In genomic region chr9:92133949-92134604, GRCh38 we compare ENCODE assay signal across 8 cellular contexts. TPM values are rescaled to one million over a fixed set of nuclear protein-coding genes. Genes with fewer than 3 reads are reported as not detected.
DNase-seq lines count a peak whose midpoint lies in the region; ATAC-seq and TF ChIP-seq lines count a peak whose summit lies in the region.

No MANE protein-coding gene starts in this region.

- no peak overlapping the region for H3K9ac ChIP-seq in SU-DHL-6 (ENCODE audit: low read length)

- H3K9me3 Mint-ChIP-seq in activated naive CD8-positive, alpha-beta T cell treated with anti-CD3 and anti-CD28 coated beads for 36 hours = peaks cover 4% of the 10 kb centered on the region

- TF ChIP-seq CTCF in SU-DHL-6 (IDR thresholded peaks at IDR 0.05; ENCODE audit: insufficient read depth, low read length, poor library complexity, severe bottlenecking) (peak; percentile 96), heart left ventricle (IDR thresholded peaks at IDR 0.05) (peak; percentile 87 to 98 (median 93)), prostate gland (IDR thresholded peaks at IDR 0.05) (peak; percentile 60 to 77 (median 75)), vagina (IDR thresholded peaks at IDR 0.05) (peak; percentile 62 to 79 (median 76))

- WGBS in heart left ventricle, 4 donors = 9 to 16% (median 14%) methylated on average over 13 to 19 of the region's 19 CpGs
- 10% methylated on average over 18 of the region's 19 CpGs for WGBS in prostate gland

- intact Hi-C loops in heart left ventricle (cut with DNase I) = loop anchor here in 7 of 10 donors (2.0 to 10.0 kb wide), 7 partner anchors 101 to 501 kb away; partner anchors contain the start of gene IARS1 (in 3 of the 7)
- intact Hi-C loops in prostate gland (cut with DNase I) = no loop called here
- intact Hi-C loops in vagina (cut with DNase I) = loop anchor here (10.0 kb wide), 1 partner anchor 161 kb away; the partner anchor contains the start of gene IARS1

- peak; percentile 41 to 79 (median 74) for ATAC-seq in heart left ventricle

- no peak overlapping the region for H3K4me3 ChIP-seq in SU-DHL-6 (ENCODE audit: insufficient read depth, low read length, poor library complexity, severe bottlenecking)
- H3K4me3 ChIP-seq in heart left ventricle = peak overlapping the region in 5 of 12 donors; percentile 4 to 18 (median 13)
- no peak overlapping the region for H3K4me3 ChIP-seq in prostate gland
- peak overlapping the region in 1 of 2 donors; percentile 30 for H3K4me3 ChIP-seq in vagina

- H3K36me3 Mint-ChIP-seq in activated naive CD8-positive, alpha-beta T cell treated with anti-CD3 and anti-CD28 coated beads for 36 hours = no peaks in the 10 kb centered on the region

- H3K79me2 ChIP-seq in SU-DHL-6 (ENCODE audit: insufficient read depth, low read length) = no peaks in the 10 kb centered on the region

- peak overlapping the region; percentile 76 for H2AFZ ChIP-seq in SU-DHL-6 (ENCODE audit: low read depth, low read length, severe bottlenecking)

- H3K27me3 ChIP-seq in SU-DHL-6 (ENCODE audit: low read length) (no peaks in the 10 kb centered on the region), heart left ventricle (peaks cover 0 to 10% (median 0%) of the 10 kb centered on the region in 9 donors), prostate gland (replicated peaks; ENCODE audit: insufficient read depth) (no peaks in the 10 kb centered on the region), vagina (no peaks in the 10 kb centered on the region)

- no peak overlapping the region for H3K27ac Mint-ChIP-seq in activated naive CD8-positive, alpha-beta T cell treated with anti-CD3 and anti-CD28 coated beads for 36 hours

- peaks cover 38% of the 10 kb centered on the region for H3K27me3 Mint-ChIP-seq in activated naive CD8-positive, alpha-beta T cell treated with anti-CD3 and anti-CD28 coated beads for 36 hours

- H3K9me3 ChIP-seq in SU-DHL-6 (ENCODE audit: insufficient read depth, low read length) (no peaks in the 10 kb centered on the region; the same call in 1 of the 2 replicates), heart left ventricle (no peaks in the 10 kb centered on the region), prostate gland (no peaks in the 10 kb centered on the region), vagina (no peaks in the 10 kb centered on the region)

- H3K4me3 Mint-ChIP-seq in activated naive CD8-positive, alpha-beta T cell treated with anti-CD3 and anti-CD28 coated beads for 36 hours = peak overlapping the region; percentile 38

- peaks cover 8% of the 10 kb centered on the region for H3K4me1 Mint-ChIP-seq in activated naive CD8-positive, alpha-beta T cell treated with anti-CD3 and anti-CD28 coated beads for 36 hours

- DNase-seq in DMS153 (lab: John Stamatoyannopoulos, UW) (peak; percentile 68), H4 (ENCODE audit: low spot score) (peak; percentile 75), NCI-H1048 (lab: John Stamatoyannopoulos, UW) (peak; percentile 51), heart left ventricle (peak; percentile 68 to 87 (median 78)), prostate gland (ENCODE audit: low spot score) (peak; percentile 63), vagina (ENCODE audit: extremely low spot score in 2 of 2) (peak in 1 of 2 donors; percentile 88)
- DNase-seq in activated naive CD8-positive, alpha-beta T cell treated with anti-CD3 and anti-CD28 coated beads for 36 hours = peak; percentile 73

- H3K4me1 ChIP-seq in heart left ventricle = peaks cover 0 to 11% (median 0%) of the 10 kb centered on the region in 12 donors
- no peaks in the 10 kb centered on the region for H3K4me1 ChIP-seq in prostate gland (replicated peaks)
- H3K4me1 ChIP-seq in vagina = peaks cover 12% of the 10 kb centered on the region

- no peaks in the 10 kb centered on the region for H3F3A ChIP-seq in SU-DHL-6 (ENCODE audit: insufficient read depth)

- H3K27ac ChIP-seq in SU-DHL-6 (ENCODE audit: low read depth, low read length) (no peak overlapping the region), heart left ventricle (no peak overlapping the region), prostate gland (no peak overlapping the region), vagina (peak overlapping the region; percentile 59)

- H4K20me1 ChIP-seq in SU-DHL-6 (ENCODE audit: low read depth, low read length) = no peaks in the 10 kb centered on the region

- H3K36me3 ChIP-seq in SU-DHL-6 (ENCODE audit: low read length) (no peaks in the 10 kb centered on the region), heart left ventricle (no peaks in the 10 kb centered on the region), prostate gland (no peaks in the 10 kb centered on the region), vagina (no peaks in the 10 kb centered on the region)

- no peaks in the 10 kb centered on the region for H3K9me2 ChIP-seq in SU-DHL-6 (replicated peaks; ENCODE audit: insufficient read depth, low read length)

- H3K4me2 ChIP-seq in SU-DHL-6 (ENCODE audit: low read depth, low read length, poor library complexity, severe bottlenecking) = no peak overlapping the region

- TF ChIP-seq POLR2A in heart left ventricle (IDR thresholded peaks at IDR 0.05) = no peak
- TF ChIP-seq POLR2A in prostate gland (IDR thresholded peaks at IDR 0.05) = no peak
- TF ChIP-seq POLR2A in vagina (IDR thresholded peaks at IDR 0.05) = no peak

RNA-seq across cellular contexts. Expression of gene SPTLC1, which starts 18.9 kb away (rescaled TPM):
- total RNA-seq in H4 (2014; rRNA removed; shearing (Covaris generic)) = 92.3 and 94.6 TPM in 2 replicates
- 10 to 100 TPM; 49.1 to 54.5 TPM for total RNA-seq in activated naive CD8-positive, alpha-beta T cell treated with anti-CD3 and anti-CD28 coated beads for 36 hours
- total RNA-seq in heart left ventricle = 10 to 100 TPM; 18.0 to 41.0 (median 22.1) TPM
- polyA plus RNA-seq in heart left ventricle = 10 to 100 TPM; 10.6 to 34.8 TPM
- 10 to 100 TPM; 69.5 to 87.2 TPM for total RNA-seq in prostate gland
- total RNA-seq in vagina = 68.5 TPM
